ENCODE assay signal across 1 cellular context in the genomic region with DNA sequence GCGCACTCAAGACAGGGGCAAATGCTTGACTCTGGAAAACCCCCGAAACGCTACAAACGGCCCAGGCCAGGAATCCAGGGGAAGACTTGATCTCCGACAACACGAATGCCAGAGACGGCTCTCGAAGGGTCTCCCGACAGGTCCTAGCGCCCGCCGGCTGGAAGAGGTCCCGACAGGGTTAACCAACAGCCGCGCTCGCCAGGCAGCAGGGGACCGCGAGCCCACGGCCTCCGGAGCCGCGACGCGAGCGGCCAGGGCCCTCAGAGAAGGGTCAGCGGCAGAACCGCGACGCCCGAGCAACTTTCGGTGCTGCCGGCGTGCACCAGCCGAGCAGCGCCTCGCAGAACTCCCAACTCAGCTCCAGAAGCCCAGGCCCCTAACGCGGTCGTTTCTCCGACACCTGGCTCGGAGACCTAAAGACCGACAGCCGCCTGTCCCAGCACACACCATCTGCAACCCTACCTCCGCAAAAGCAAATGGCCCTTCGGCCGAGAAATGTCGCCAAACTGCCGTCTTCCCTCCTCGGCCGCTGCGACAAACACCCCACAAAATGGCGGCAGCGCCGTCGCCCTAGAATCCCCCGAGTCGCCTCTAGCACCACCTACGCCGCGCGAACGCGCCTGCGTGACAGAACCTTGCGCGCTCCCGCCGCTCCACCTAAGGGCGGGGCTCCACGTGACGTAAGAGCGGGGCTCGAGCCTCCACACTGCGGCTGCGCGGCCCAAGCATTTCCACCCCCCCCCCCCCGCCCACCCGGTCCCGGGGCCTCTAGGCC.
TF ChIP-seq lines count a peak whose summit lies in the region.

A gene (minus strand): TSS at position 567 of the 775 bp plus-strand sequence. CDS start 3,634 bp downstream, outside the sequence.

TF ChIP-seq in K562, 482 proteins besides CTCF, POLR2A, EP300 and RAD21 (continued from another document and continues in another):
- TF ChIP-seq, protein P1, sequence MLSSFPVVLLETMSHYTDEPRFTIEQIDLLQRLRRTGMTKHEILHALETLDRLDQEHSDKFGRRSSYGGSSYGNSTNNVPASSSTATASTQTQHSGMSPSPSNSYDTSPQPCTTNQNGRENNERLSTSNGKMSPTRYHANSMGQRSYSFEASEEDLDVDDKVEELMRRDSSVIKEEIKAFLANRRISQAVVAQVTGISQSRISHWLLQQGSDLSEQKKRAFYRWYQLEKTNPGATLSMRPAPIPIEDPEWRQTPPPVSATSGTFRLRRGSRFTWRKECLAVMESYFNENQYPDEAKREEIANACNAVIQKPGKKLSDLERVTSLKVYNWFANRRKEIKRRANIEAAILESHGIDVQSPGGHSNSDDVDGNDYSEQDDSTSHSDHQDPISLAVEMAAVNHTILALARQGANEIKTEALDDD (IDR thresholded peaks at IDR 0.05), result no peak
- TF ChIP-seq ATF1 (CRISPR knock-in tag; IDR thresholded peaks at IDR 0.05) (no peak), ATF1 (tag; IDR thresholded peaks at IDR 0.05) (peak; percentile 86), RHOXF2B (CRISPR knock-in tag; conservative IDR thresholded peaks at IDR 0.05) (no peak), RBM15 (IDR thresholded peaks at IDR 0.05; ENCODE audit: insufficient read depth, low read length) (no peak), LARP7 (IDR thresholded peaks at IDR 0.05) (peak; percentile 78; the same call in 1 of the 2 replicates), ZKSCAN1 (IDR thresholded peaks at IDR 0.05; ENCODE audit: low read depth, low read length) (no peak), ZNF23 (CRISPR knock-in tag; IDR thresholded peaks at IDR 0.05) (no peak), MAFK (IDR thresholded peaks at IDR 0.05; ENCODE audit: low read length) (no peak), ZNF507 (tag; conservative IDR thresholded peaks at IDR 0.05) (no peak), MCM2 (IDR thresholded peaks at IDR 0.05; ENCODE audit: low read depth) (no peak), DACH1 (IDR thresholded peaks at IDR 0.05; ENCODE audit: partially characterized antibody) (no peak), JUNB (CRISPR knock-in tag; conservative IDR thresholded peaks at IDR 0.05) (no peak), HSF4 (CRISPR knock-in tag; IDR thresholded peaks at IDR 0.05; ENCODE audit: borderline replicate concordance) (no peak), CEBPG (CRISPR knock-in tag; IDR thresholded peaks at IDR 0.05) (no peak), CEBPG (tag; conservative IDR thresholded peaks at IDR 0.05 in 1 of 2, IDR thresholded peaks at IDR 0.05 in 1 of 2) (no peak), NR3C1 (CRISPR knock-in tag; IDR thresholded peaks at IDR 0.05) (no peak), ZC3H11A (IDR thresholded peaks at IDR 0.05; ENCODE audit: low read depth, low read length) (no peak), RBM25 (IDR thresholded peaks at IDR 0.05; ENCODE audit: low read depth, low read length, severe bottlenecking) (no peak), NR2F6 (CRISPR knock-in tag; IDR thresholded peaks at IDR 0.05) (no peak), NONO (IDR thresholded peaks at IDR 0.05; ENCODE audit: low read depth in 2 of 2, low read length in 1 of 2) (no peak; a peak in 1 of 4 replicates), SP2 (IDR thresholded peaks at IDR 0.05; ENCODE audit: extremely low read depth, low read depth, low read length, poor library complexity, severe bottlenecking) (no peak), FUS (optimal IDR thresholded peaks at IDR 0.05; ENCODE audit: low read depth, low read length) (no peak)
- TF ChIP-seq, protein P2, sequence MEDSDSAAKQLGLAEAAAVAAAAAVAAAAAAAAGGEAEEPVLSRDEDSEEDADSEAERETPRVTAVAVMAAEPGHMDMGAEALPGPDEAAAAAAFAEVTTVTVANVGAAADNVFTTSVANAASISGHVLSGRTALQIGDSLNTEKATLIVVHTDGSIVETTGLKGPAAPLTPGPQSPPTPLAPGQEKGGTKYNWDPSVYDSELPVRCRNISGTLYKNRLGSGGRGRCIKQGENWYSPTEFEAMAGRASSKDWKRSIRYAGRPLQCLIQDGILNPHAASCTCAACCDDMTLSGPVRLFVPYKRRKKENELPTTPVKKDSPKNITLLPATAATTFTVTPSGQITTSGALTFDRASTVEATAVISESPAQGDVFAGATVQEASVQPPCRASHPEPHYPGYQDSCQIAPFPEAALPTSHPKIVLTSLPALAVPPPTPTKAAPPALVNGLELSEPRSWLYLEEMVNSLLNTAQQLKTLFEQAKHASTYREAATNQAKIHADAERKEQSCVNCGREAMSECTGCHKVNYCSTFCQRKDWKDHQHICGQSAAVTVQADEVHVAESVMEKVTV (CRISPR knock-in tag; IDR thresholded peaks at IDR 0.05), result no peak
- TF ChIP-seq, protein P3, sequence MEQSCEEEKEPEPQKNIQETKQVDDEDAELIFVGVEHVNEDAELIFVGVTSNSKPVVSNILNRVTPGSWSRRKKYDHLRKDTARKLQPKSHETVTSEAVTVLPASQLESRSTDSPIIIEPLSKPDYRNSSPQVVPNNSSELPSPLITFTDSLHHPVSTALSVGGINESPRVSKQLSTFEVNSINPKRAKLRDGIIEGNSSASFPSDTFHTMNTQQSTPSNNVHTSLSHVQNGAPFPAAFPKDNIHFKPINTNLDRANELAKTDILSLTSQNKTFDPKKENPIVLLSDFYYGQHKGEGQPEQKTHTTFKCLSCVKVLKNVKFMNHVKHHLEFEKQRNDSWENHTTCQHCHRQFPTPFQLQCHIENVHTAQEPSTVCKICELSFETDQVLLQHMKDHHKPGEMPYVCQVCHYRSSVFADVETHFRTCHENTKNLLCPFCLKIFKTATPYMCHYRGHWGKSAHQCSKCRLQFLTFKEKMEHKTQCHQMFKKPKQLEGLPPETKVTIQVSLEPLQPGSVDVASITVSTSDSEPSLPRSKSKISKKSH (CRISPR knock-in tag; IDR thresholded peaks at IDR 0.05), result no peak
- TF ChIP-seq, protein P4, sequence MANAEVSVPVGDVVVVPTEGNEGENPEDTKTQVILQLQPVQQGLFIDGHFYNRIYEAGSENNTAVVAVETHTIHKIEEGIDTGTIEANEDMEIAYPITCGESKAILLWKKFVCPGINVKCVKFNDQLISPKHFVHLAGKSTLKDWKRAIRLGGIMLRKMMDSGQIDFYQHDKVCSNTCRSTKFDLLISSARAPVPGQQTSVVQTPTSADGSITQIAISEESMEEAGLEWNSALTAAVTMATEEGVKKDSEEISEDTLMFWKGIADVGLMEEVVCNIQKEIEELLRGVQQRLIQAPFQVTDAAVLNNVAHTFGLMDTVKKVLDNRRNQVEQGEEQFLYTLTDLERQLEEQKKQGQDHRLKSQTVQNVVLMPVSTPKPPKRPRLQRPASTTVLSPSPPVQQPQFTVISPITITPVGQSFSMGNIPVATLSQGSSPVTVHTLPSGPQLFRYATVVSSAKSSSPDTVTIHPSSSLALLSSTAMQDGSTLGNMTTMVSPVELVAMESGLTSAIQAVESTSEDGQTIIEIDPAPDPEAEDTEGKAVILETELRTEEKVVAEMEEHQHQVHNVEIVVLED (CRISPR knock-in tag; IDR thresholded peaks at IDR 0.05), result no peak
- TF ChIP-seq, protein P5, sequence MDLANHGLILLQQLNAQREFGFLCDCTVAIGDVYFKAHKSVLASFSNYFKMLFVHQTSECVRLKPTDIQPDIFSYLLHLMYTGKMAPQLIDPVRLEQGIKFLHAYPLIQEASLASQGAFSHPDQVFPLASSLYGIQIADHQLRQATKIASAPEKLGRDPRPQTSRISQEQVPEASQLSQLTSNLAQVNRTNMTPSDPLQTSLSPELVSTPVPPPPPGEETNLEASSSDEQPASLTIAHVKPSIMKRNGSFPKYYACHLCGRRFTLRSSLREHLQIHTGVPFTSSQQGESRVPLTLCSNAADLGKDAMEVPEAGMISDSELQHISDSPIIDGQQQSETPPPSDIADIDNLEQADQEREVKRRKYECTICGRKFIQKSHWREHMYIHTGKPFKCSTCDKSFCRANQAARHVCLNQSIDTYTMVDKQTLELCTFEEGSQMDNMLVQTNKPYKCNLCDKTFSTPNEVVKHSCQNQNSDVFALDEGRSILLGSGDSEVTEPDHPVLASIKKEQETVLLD (IDR thresholded peaks at IDR 0.05), result no peak
- TF ChIP-seq, protein P6, sequence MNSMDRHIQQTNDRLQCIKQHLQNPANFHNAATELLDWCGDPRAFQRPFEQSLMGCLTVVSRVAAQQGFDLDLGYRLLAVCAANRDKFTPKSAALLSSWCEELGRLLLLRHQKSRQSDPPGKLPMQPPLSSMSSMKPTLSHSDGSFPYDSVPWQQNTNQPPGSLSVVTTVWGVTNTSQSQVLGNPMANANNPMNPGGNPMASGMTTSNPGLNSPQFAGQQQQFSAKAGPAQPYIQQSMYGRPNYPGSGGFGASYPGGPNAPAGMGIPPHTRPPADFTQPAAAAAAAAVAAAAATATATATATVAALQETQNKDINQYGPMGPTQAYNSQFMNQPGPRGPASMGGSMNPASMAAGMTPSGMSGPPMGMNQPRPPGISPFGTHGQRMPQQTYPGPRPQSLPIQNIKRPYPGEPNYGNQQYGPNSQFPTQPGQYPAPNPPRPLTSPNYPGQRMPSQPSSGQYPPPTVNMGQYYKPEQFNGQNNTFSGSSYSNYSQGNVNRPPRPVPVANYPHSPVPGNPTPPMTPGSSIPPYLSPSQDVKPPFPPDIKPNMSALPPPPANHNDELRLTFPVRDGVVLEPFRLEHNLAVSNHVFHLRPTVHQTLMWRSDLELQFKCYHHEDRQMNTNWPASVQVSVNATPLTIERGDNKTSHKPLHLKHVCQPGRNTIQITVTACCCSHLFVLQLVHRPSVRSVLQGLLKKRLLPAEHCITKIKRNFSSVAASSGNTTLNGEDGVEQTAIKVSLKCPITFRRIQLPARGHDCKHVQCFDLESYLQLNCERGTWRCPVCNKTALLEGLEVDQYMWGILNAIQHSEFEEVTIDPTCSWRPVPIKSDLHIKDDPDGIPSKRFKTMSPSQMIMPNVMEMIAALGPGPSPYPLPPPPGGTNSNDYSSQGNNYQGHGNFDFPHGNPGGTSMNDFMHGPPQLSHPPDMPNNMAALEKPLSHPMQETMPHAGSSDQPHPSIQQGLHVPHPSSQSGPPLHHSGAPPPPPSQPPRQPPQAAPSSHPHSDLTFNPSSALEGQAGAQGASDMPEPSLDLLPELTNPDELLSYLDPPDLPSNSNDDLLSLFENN (IDR thresholded peaks at IDR 0.05; ENCODE audit: low read depth in 2 of 2, low read length in 2 of 2), result 0 out of 4 replicates have a peak, but pooled peaks of 1 of the 2 experiments have one; percentile 51
- TF ChIP-seq, protein P7, sequence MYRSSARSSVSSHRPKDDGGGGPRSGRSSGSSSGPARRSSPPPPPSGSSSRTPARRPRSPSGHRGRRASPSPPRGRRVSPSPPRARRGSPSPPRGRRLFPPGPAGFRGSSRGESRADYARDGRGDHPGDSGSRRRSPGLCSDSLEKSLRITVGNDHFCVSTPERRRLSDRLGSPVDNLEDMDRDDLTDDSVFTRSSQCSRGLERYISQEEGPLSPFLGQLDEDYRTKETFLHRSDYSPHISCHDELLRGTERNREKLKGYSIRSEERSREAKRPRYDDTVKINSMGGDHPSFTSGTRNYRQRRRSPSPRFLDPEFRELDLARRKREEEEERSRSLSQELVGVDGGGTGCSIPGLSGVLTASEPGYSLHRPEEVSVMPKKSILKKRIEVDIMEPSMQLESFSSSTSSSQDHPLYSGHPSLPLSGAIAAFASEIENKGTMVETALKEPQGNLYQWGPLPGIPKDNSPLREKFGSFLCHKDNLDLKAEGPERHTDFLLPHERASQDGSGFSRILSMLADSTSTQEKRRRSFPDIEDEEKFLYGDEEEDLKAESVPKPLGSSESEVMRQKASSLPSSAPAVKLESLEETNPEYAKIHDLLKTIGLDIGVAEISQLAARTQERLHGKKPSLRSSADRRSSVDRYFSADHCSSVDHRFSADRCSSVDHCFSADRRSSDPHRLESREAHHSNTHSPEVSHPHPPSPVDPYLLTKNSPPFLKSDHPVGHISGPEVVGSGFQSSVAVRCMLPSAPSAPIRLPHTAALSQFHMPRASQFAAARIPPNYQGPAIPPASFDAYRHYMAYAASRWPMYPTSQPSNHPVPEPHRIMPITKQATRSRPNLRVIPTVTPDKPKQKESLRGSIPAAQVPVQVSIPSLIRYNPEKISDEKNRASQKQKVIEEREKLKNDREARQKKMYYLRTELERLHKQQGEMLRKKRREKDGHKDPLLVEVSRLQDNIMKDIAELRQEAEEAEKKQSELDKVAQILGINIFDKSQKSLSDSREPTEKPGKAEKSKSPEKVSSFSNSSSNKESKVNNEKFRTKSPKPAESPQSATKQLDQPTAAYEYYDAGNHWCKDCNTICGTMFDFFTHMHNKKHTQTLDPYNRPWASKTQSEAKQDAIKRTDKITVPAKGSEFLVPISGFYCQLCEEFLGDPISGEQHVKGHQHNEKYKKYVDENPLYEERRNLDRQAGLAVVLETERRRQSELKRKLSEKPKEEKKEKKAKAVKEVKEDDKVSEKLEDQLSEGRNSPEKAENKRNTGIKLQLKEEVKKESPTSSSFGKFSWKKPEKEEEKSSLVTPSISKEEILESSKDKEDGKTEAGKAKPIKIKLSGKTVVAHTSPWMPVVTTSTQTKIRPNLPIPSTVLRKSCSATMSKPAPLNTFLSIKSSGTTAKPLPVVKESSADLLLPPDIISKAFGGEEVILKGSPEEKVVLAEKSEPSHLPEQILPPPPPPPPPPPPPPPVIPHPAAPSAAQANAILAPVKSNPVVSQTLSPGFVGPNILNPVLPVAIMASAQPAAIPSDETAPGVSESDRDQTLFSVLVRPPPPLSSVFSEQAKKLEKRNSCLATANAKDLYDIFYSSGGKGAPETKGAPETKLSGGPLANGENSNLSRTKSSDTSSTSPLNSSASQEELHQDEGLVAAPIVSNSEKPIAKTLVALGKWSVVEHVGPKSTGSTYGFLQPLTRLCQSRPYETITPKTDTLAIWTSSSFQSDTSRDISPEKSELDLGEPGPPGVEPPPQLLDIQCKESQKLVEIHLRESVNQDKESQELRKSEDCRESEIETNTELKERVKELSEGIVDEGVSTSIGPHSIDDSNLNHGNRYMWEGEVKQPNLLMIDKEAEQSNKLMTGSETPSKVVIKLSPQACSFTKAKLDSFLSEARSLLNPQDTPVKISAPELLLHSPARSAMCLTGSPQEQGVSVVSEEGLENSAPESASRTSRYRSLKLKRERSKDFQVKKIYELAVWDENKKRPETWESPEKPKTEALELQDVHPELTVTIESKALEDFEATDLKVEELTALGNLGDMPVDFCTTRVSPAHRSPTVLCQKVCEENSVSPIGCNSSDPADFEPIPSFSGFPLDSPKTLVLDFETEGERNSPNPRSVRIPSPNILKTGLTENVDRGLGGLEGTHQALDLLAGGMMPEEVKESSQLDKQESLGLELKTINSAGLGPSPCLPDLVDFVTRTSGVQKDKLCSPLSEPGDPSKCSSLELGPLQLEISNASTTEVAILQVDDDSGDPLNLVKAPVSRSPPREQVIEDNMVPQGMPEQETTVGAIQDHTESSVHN (IDR thresholded peaks at IDR 0.05; ENCODE audit: borderline replicate concordance in 1 of 2, low read depth in 1 of 2), result no peak
- TF ChIP-seq, protein P8, sequence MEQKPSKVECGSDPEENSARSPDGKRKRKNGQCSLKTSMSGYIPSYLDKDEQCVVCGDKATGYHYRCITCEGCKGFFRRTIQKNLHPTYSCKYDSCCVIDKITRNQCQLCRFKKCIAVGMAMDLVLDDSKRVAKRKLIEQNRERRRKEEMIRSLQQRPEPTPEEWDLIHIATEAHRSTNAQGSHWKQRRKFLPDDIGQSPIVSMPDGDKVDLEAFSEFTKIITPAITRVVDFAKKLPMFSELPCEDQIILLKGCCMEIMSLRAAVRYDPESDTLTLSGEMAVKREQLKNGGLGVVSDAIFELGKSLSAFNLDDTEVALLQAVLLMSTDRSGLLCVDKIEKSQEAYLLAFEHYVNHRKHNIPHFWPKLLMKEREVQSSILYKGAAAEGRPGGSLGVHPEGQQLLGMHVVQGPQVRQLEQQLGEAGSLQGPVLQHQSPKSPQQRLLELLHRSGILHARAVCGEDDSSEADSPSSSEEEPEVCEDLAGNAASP (IDR thresholded peaks at IDR 0.05), result no peak
